Comparison of ENCODE assay signal across 8 cellular contexts in the genomic region with DNA sequence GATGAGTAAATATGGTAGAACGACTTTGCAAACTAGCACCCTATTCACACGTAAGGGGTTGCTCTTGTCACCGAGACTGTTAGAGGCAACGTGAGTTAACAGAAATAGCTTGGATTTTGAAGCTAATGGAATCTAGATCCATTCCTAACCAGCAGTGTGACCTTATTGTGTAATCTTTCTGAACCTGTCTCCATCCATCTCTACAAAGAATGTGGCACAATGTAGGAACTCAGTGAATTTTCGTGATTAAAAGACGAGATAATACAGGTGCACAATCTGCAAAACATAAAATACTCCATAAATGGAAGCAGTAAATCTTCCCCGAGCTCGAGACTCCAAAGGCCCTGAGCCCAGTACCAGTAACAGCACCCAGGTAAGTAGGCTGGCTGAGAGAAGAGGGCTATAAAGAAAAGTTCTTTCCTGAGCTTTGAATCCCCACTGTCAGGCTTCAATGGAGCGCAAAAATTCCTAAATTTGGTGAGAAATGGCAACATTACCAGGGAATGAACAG. TPM values are rescaled to one million over a fixed set of nuclear protein-coding genes. Genes with fewer than 3 reads are reported as not detected.
DNase-seq lines count a peak whose midpoint lies in the region; ATAC-seq, FAIRE-seq and TF ChIP-seq lines count a peak whose summit lies in the region.

No MANE protein-coding gene starts in this region.

- no peak for TF ChIP-seq POLR2A in H1 (IDR thresholded peaks at IDR 0.05; ENCODE audit: control extremely low read depth in 1 of 2, low read depth in 2 of 2, low read length in 2 of 2)

- 0 out of 2 replicates have a peak overlapping the region, but pooled peaks have one; percentile 11 for H3K18ac ChIP-seq in H1 (ENCODE audit: extremely low read depth, low read length)

- H3K27ac ChIP-seq in DND-41 (ENCODE audit: low read length) = peak overlapping the region; percentile 88
- peak overlapping the region; percentile 70; the same call in 1 of the 2 replicates for H3K27ac ChIP-seq in H1 (ENCODE audit: low read depth, low read length)

- no peak for TF ChIP-seq EP300 in H1 (IDR thresholded peaks at IDR 0.05; ENCODE audit: borderline replicate concordance in 1 of 2, low read depth in 2 of 2, low read length in 2 of 2)

- peak overlapping the region; percentile 1 for H3K56ac ChIP-seq in H1 (replicated peaks; ENCODE audit: insufficient read length, low read depth, low read length)

- H3K4me1 ChIP-seq in DND-41 (ENCODE audit: insufficient read depth, low read length) = peaks cover 44% of the 10 kb centered on the region
- H3K4me1 ChIP-seq in NT2/D1 (ENCODE audit: insufficient read depth, insufficient read length) = no peaks in the 10 kb centered on the region
- peaks cover 0 to 6% (median 3%) of the 10 kb centered on the region in 4 experiments; a peak in 4 of 7 replicates for H3K4me1 ChIP-seq in H1 (replicated peaks in 1 of 4; ENCODE audit: control insufficient read depth in 3 of 4, insufficient read depth in 4 of 4, low read length in 3 of 4)

- peak overlapping the region; percentile 7 for H2BK15ac ChIP-seq in H1 (ENCODE audit: low read length)

- H3K27ac Mint-ChIP-seq in osteocyte (ENCODE audit: unreplicated experiment) = peak overlapping the region; percentile 96

- H2BK12ac ChIP-seq in H1 (ENCODE audit: low read depth, low read length) = peak overlapping the region; percentile 84

- 73% methylated on average over 9 of the region's 9 CpGs; no CpG with 5 or more reads in 1 of the 2 experiments for WGBS in H1 (ENCODE audit: extremely low coverage in 1 of 2, insufficient coverage in 1 of 2, insufficient read length in 1 of 2, insufficient replicate concordance in 2 of 2, low coverage in 1 of 2, low lambda C conversion rate in 2 of 2, missing lambda C conversion rate in 1 of 2), 2 experiments

- no peak for TF ChIP-seq RAD21 in H1 (IDR thresholded peaks at IDR 0.05 in 1 of 2, conservative IDR thresholded peaks at IDR 0.05 in 1 of 2; ENCODE audit: low read depth in 2 of 2, low read length in 2 of 2)

- H2AK5ac ChIP-seq in H1 (ENCODE audit: low read depth, low read length) = 0 out of 2 replicates have a peak overlapping the region, but pooled peaks have one; percentile 5

- peaks cover 3% of the 10 kb centered on the region; the same call in 1 of the 2 replicates for H3K79me1 ChIP-seq in H1 (ENCODE audit: low read depth, low read length)

- H2BK120ac ChIP-seq in H1 (replicated peaks; ENCODE audit: low read depth, low read length) = no peak overlapping the region

- no peak overlapping the region for H3K23ac ChIP-seq in H1 (ENCODE audit: insufficient read length)

- H2AFZ ChIP-seq in DND-41 (ENCODE audit: low read depth, low read length) = peak overlapping the region; percentile 79
- H2AFZ ChIP-seq in H1 (ENCODE audit: low read length) = peak overlapping the region; percentile 84

- peak overlapping the region; percentile 27 for H4K5ac ChIP-seq in H1 (ENCODE audit: insufficient read length, low read depth, low read length)

- H3K4me3 ChIP-seq in DND-41 (ENCODE audit: low read depth in 1 of 2, low read length in 2 of 2) (peak overlapping the region; percentile 6 to 80; a peak in 2 of 4 replicates), NT2/D1 (ENCODE audit: insufficient read length, low read depth) (no peak overlapping the region), H1 (ENCODE audit: extremely low read depth in 1 of 4, insufficient read depth in 2 of 4, low read depth in 3 of 4, low read length in 4 of 4) (peak overlapping the region in 3 of 4 experiments; percentile 26 to 82 (median 38); a peak in 7 of 8 replicates)

- H3K27me3 ChIP-seq in DND-41 (ENCODE audit: insufficient read depth, low read length, poor library complexity) (no peaks in the 10 kb centered on the region), NT2/D1 (ENCODE audit: insufficient read depth, insufficient read length) (no peaks in the 10 kb centered on the region), H1 (replicated peaks in 1 of 4; ENCODE audit: control insufficient read depth in 3 of 4, extremely low read depth in 1 of 4, insufficient read depth in 3 of 4, low read length in 3 of 4) (no peaks in the 10 kb centered on the region)

- POLR2A ChIA-PET in H1 (lab: Charles Lee; ENCODE audit: partially characterized antibody) = interaction anchor here (0.6 to 2.6 kb wide), 8 partner anchors 17 to 422 kb away, joined by 3 to 10 read pairs (median 4); a partner anchor contains a TSS

- peaks cover 27% of the 10 kb centered on the region for H4K20me1 ChIP-seq in DND-41 (ENCODE audit: insufficient read depth, low read length)
- H4K20me1 ChIP-seq in H1 (replicated peaks in 1 of 2; ENCODE audit: control insufficient read depth in 1 of 2, insufficient read depth in 2 of 2, low read length in 2 of 2) = peaks cover 0 to 5% of the 10 kb centered on the region in 2 experiments

- CTCF ChIA-PET in H1 (lab: Charles Lee; ENCODE audit: partially characterized antibody) = interaction anchor here (0.7 to 1.6 kb wide), 25 partner anchors 9 to 193 kb away, joined by 3 to 8 read pairs (median 4); a partner anchor contains a TSS

- H3K79me2 ChIP-seq in DND-41 (ENCODE audit: insufficient read depth, low read length) (peaks cover 42% of the 10 kb centered on the region), H1 (ENCODE audit: control insufficient read depth in 1 of 2, insufficient read depth in 2 of 2, low read length in 2 of 2) (peaks cover 32 to 39% of the 10 kb centered on the region in 2 experiments)

- H3K14ac ChIP-seq in H1 (ENCODE audit: insufficient read length) = no peak overlapping the region

- H3K9me3 ChIP-seq in DND-41 (ENCODE audit: insufficient read depth, low read length, severe bottlenecking) (no peaks in the 10 kb centered on the region), NT2/D1 (ENCODE audit: insufficient read depth, low read length) (no peaks in the 10 kb centered on the region), H1 (ENCODE audit: insufficient read depth in 2 of 2, low read depth in 1 of 2, low read length in 1 of 2) (no peaks in the 10 kb centered on the region)

- H3K4me3 Mint-ChIP-seq in osteocyte (ENCODE audit: unreplicated experiment) = peak overlapping the region; percentile 80

- no peak overlapping the region for H2BK20ac ChIP-seq in H1 (ENCODE audit: low read length)

- H4K8ac ChIP-seq in H1 (ENCODE audit: extremely low read depth, insufficient read depth, low read length) = no peak overlapping the region

- peaks cover 32% of the 10 kb centered on the region for H3K4me1 Mint-ChIP-seq in osteocyte (ENCODE audit: unreplicated experiment)

- no peaks in the 10 kb centered on the region for H3K9me3 Mint-ChIP-seq in osteocyte (ENCODE audit: unreplicated experiment)

- no peaks in the 10 kb centered on the region for H3K27me3 Mint-ChIP-seq in osteocyte (ENCODE audit: unreplicated experiment)

- ATAC-seq in DND-41 (ENCODE audit: insufficient read depth, low read depth) (no peak), HG02623 (IDR thresholded peaks at IDR 0.05; ENCODE audit: unreplicated experiment) (no peak), GM19463 (IDR thresholded peaks at IDR 0.05; ENCODE audit: unreplicated experiment) (no peak)

- DNase-seq in DND-41 = no peak
- no peak for DNase-seq in NT2/D1 (ENCODE audit: low read depth, low spot score)
- no peak for DNase-seq in H1 (ENCODE audit: low read depth in 1 of 2, low spot score in 2 of 2)
- DNase-seq in osteocyte (ENCODE audit: extremely low spot score, unreplicated experiment) = no peak
- DNase-seq in NCI-H2171 (lab: John Stamatoyannopoulos, UW) = no peak
- no peak for DNase-seq in stimulated activated CD4-positive, alpha-beta T cell treated with anti-CD3 and anti-CD28 coated beads, Interleukin-1b, Interleukin-23, amount 100 ng/mL, for 48 hours

- H3K4me2 ChIP-seq in DND-41 (ENCODE audit: insufficient read depth, low read length) = peak overlapping the region; percentile 62
- H3K4me2 ChIP-seq in H1 (ENCODE audit: insufficient read depth in 1 of 2, low read depth in 2 of 2, low read length in 2 of 2) = peak overlapping the region; percentile 4 to 56

- peaks cover 6% of the 10 kb centered on the region; the same call in 1 of the 2 replicates for H3K23me2 ChIP-seq in H1 (ENCODE audit: low read depth, low read length)

- peak overlapping the region; percentile 19 for H4K91ac ChIP-seq in H1 (replicated peaks; ENCODE audit: insufficient read length, low read length)

- no peak overlapping the region for H3K4ac ChIP-seq in H1 (replicated peaks; ENCODE audit: insufficient read length, low read depth, low read length)

- H3K9ac ChIP-seq in DND-41 (ENCODE audit: low read depth, low read length) (peak overlapping the region; percentile 94), NT2/D1 (ENCODE audit: insufficient read length, low read depth) (peak overlapping the region; percentile 4), H1 (replicated peaks in 1 of 4; ENCODE audit: extremely low read depth in 1 of 4, low read depth in 3 of 4, low read length in 3 of 4) (peak overlapping the region in 3 of 4 experiments; percentile 34 to 46 (median 46); a peak in 3 of 7 replicates)

- H3K36me3 ChIP-seq in DND-41 (ENCODE audit: insufficient read depth, low read length) = peaks cover 34% of the 10 kb centered on the region
- H3K36me3 ChIP-seq in NT2/D1 (ENCODE audit: insufficient read depth, insufficient read length, low read length) = peaks cover 9% of the 10 kb centered on the region
- H3K36me3 ChIP-seq in H1 (ENCODE audit: control insufficient read depth in 2 of 4, insufficient read depth in 4 of 4, low read length in 3 of 4) = no peaks in the 10 kb centered on the region

- no peak for FAIRE-seq in H1 (lab: Jason Lieb, UNC)

- no peak for TF ChIP-seq CTCF in DND-41 (IDR thresholded peaks at IDR 0.05; ENCODE audit: borderline replicate concordance, extremely low read depth, low read length, poor library complexity, severe bottlenecking)
- no peak for TF ChIP-seq CTCF in H1 (IDR thresholded peaks at IDR 0.05; ENCODE audit: control extremely low read depth in 1 of 3, insufficient read depth in 1 of 3, low read depth in 1 of 3, low read length in 3 of 3)
- no peak for TF ChIP-seq CTCF in osteocyte (IDR thresholded peaks at IDR 0.05)

- H3K36me3 Mint-ChIP-seq in osteocyte (ENCODE audit: unreplicated experiment) = no peaks in the 10 kb centered on the region

- peak overlapping the region; percentile 49; the same call in 1 of the 2 replicates for H2BK5ac ChIP-seq in H1 (ENCODE audit: low read depth, low read length)

RNA-seq across cellular contexts. Expression of a gene that starts 0.8 kb away (rescaled TPM):
- total RNA-seq in H1 (2021; fragmentation: NEBNext Ultra II Directional; extraction: Animal tissue kit (Norgen Biotek cat#: 25700)) = 64.3 and 69.3 TPM in 2 replicates
- 46.6 and 60.9 TPM in 2 replicates for polyA plus RNA-seq in H1 (2011; rRNA removed)
- polyA plus RNA-seq in H1 (2011; cell fraction: cytosol; rRNA removed) = 68.7 TPM
- polyA plus RNA-seq in H1 (2011; cell fraction: nucleus; rRNA removed) = 85.7 TPM
- 57.7 to 66.0 TPM (median 62.9 TPM) in 4 replicates for polyA plus RNA-seq in H1 (2012, experiment 1 of 2)
- 42.3 TPM for polyA plus RNA-seq in H1 (2012, experiment 2 of 2)
- polyA plus RNA-seq in H1 (2013, experiment 1 of 2) = 45.5 TPM
- polyA plus RNA-seq in H1 (2013, experiment 2 of 2) = 44.5 TPM
- 47.9 and 58.8 TPM in 2 replicates for polyA minus RNA-seq in H1 (2011; rRNA and poly(A)+ RNA removed)
- polyA minus RNA-seq in H1 (2011; cell fraction: cytosol; rRNA and poly(A)+ RNA removed) = 40.5 TPM
- polyA minus RNA-seq in H1 (2011; cell fraction: nucleus; rRNA and poly(A)+ RNA removed) = 41.0 TPM
- total RNA-seq in osteocyte = 10.8 and 11.6 TPM in 2 replicates

RNA-seq across cellular contexts. Expression of a gene that starts 20.0 kb away (rescaled TPM):
- total RNA-seq in H1 (2021; fragmentation: NEBNext Ultra II Directional; extraction: Animal tissue kit (Norgen Biotek cat#: 25700)) = 45.4 and 47.3 TPM in 2 replicates
- polyA plus RNA-seq in H1 (2011; rRNA removed) = 78.6 and 109 TPM in 2 replicates
- 65.5 TPM for polyA plus RNA-seq in H1 (2011; cell fraction: cytosol; rRNA removed)
- 507 TPM for polyA plus RNA-seq in H1 (2011; cell fraction: nucleus; rRNA removed)
- polyA plus RNA-seq in H1 (2012, experiment 1 of 2) = 56.3 to 75.9 TPM (median 63.4 TPM) in 4 replicates
- 55.0 TPM for polyA plus RNA-seq in H1 (2012, experiment 2 of 2)
- polyA plus RNA-seq in H1 (2013, experiment 1 of 2) = 46.2 TPM
- 40.2 TPM for polyA plus RNA-seq in H1 (2013, experiment 2 of 2)
- 17.8 and 27.1 TPM in 2 replicates for polyA minus RNA-seq in H1 (2011; rRNA and poly(A)+ RNA removed)
- 11.4 TPM for polyA minus RNA-seq in H1 (2011; cell fraction: cytosol; rRNA and poly(A)+ RNA removed)
- polyA minus RNA-seq in H1 (2011; cell fraction: nucleus; rRNA and poly(A)+ RNA removed) = 27.5 TPM
- 50.3 and 53.5 TPM in 2 replicates for total RNA-seq in osteocyte

RNA-seq across cellular contexts. Expression of a gene that starts 27.1 kb away (rescaled TPM):
- total RNA-seq in H1 (2021; fragmentation: NEBNext Ultra II Directional; extraction: Animal tissue kit (Norgen Biotek cat#: 25700)) = 297 and 315 TPM in 2 replicates
- 460 and 671 TPM in 2 replicates for polyA plus RNA-seq in H1 (2011; rRNA removed)
- 337 TPM for polyA plus RNA-seq in H1 (2011; cell fraction: cytosol; rRNA removed)
- 468 TPM for polyA plus RNA-seq in H1 (2011; cell fraction: nucleus; rRNA removed)
- 398 to 459 TPM (median 420 TPM) in 4 replicates for polyA plus RNA-seq in H1 (2012, experiment 1 of 2)
- polyA plus RNA-seq in H1 (2012, experiment 2 of 2) = 679 TPM
- polyA plus RNA-seq in H1 (2013, experiment 1 of 2) = 486 TPM
- polyA plus RNA-seq in H1 (2013, experiment 2 of 2) = 464 TPM
- 124 and 127 TPM in 2 replicates for polyA minus RNA-seq in H1 (2011; rRNA and poly(A)+ RNA removed)
- 103 TPM for polyA minus RNA-seq in H1 (2011; cell fraction: cytosol; rRNA and poly(A)+ RNA removed)
- polyA minus RNA-seq in H1 (2011; cell fraction: nucleus; rRNA and poly(A)+ RNA removed) = 92.0 TPM
- total RNA-seq in osteocyte = 302 and 325 TPM in 2 replicates

RNA-seq across cellular contexts. Expression of a gene that starts 29.0 kb away (rescaled TPM):
- total RNA-seq in H1 (2021; fragmentation: NEBNext Ultra II Directional; extraction: Animal tissue kit (Norgen Biotek cat#: 25700)) = 101 and 109 TPM in 2 replicates
- 31.0 and 66.9 TPM in 2 replicates for polyA plus RNA-seq in H1 (2011; rRNA removed)
- 35.6 TPM for polyA plus RNA-seq in H1 (2011; cell fraction: cytosol; rRNA removed)
- 445 TPM for polyA plus RNA-seq in H1 (2011; cell fraction: nucleus; rRNA removed)
- 130 to 242 TPM (median 155 TPM) in 4 replicates for polyA plus RNA-seq in H1 (2012, experiment 1 of 2)
- 34.0 TPM for polyA plus RNA-seq in H1 (2012, experiment 2 of 2)
- polyA plus RNA-seq in H1 (2013, experiment 1 of 2) = 54.0 TPM
- polyA plus RNA-seq in H1 (2013, experiment 2 of 2) = 61.4 TPM
- 34.2 and 41.9 TPM in 2 replicates for polyA minus RNA-seq in H1 (2011; rRNA and poly(A)+ RNA removed)
- 25.0 TPM for polyA minus RNA-seq in H1 (2011; cell fraction: cytosol; rRNA and poly(A)+ RNA removed)
- polyA minus RNA-seq in H1 (2011; cell fraction: nucleus; rRNA and poly(A)+ RNA removed) = 79.5 TPM
- 30.7 and 34.7 TPM in 2 replicates for total RNA-seq in osteocyte

Comparison
In these comparisons a context has a peak if more than half of its experiments do, and no peak if none do; other contexts are left out.
1. H3K9ac ChIP-seq: peak in every context shown above with its lines; median percentile 94 in DND-41; 46 in H1; 4 in NT2/D1.